1 cellular context compared by ENCODE assay signal in genomic region chrX:77899081-77899828, GRCh38.
TF ChIP-seq lines count a peak whose summit lies in the region.

TSS of gene COX7B (plus strand) at chrX:77899468. CDS start at chrX:77899554, 86 bp downstream.

TF ChIP-seq in K562, 482 proteins besides CTCF, POLR2A, EP300 and RAD21 (continued from another document and continues in another):
- TF ChIP-seq HINFP (tag; conservative IDR thresholded peaks at IDR 0.05; ENCODE audit: low read depth) (no peak), EP400 (IDR thresholded peaks at IDR 0.05) (peak; percentile 77), U2AF2 (optimal IDR thresholded peaks at IDR 0.05; ENCODE audit: low read depth, low read length) (no peak), RBM14 (IDR thresholded peaks at IDR 0.05; ENCODE audit: borderline replicate concordance, insufficient read depth, low read depth, low read length) (no peak), ZNF398 (CRISPR knock-in tag; IDR thresholded peaks at IDR 0.05) (no peak), ZNF407 (IDR thresholded peaks at IDR 0.05; ENCODE audit: low read depth) (peak; percentile 67), TAL1 (IDR thresholded peaks at IDR 0.05) (no peak), ZMIZ1 (IDR thresholded peaks at IDR 0.05; ENCODE audit: low read depth in 2 of 2, low read length in 2 of 2) (no peak), CREBBP (IDR thresholded peaks at IDR 0.05; ENCODE audit: low read depth, low read length) (no peak), ZZZ3 (IDR thresholded peaks at IDR 0.05) (no peak), EGR1 (conservative IDR thresholded peaks at IDR 0.05) (no peak), ADNP (tag; IDR thresholded peaks at IDR 0.05) (no peak), GTF2A2 (tag; IDR thresholded peaks at IDR 0.05) (no peak), TEAD1 (CRISPR knock-in tag; IDR thresholded peaks at IDR 0.05) (no peak), CEBPZ (IDR thresholded peaks at IDR 0.05; ENCODE audit: borderline replicate concordance, low read depth, low read length) (no peak), E2F6 (IDR thresholded peaks at IDR 0.05; ENCODE audit: borderline replicate concordance in 1 of 2, extremely low read depth in 1 of 2, insufficient read depth in 1 of 2, insufficient read length in 1 of 2, low read depth in 1 of 2, low read length in 1 of 2, poor library complexity in 1 of 2, severe bottlenecking in 1 of 2) (no peak), PHB2 (IDR thresholded peaks at IDR 0.05; ENCODE audit: low read depth) (no peak), MAX (CRISPR knock-in tag; IDR thresholded peaks at IDR 0.05) (no peak), ZNF121 (CRISPR knock-in tag; conservative IDR thresholded peaks at IDR 0.05) (no peak), ZNF280B (CRISPR knock-in tag; IDR thresholded peaks at IDR 0.05) (no peak), KLF16 (IDR thresholded peaks at IDR 0.05) (no peak), NONO (IDR thresholded peaks at IDR 0.05; ENCODE audit: low read depth in 2 of 2, low read length in 1 of 2) (no peak), ZFPM2 (CRISPR knock-in tag; IDR thresholded peaks at IDR 0.05) (no peak), ZNF232 (CRISPR knock-in tag; IDR thresholded peaks at IDR 0.05) (no peak), POLR2AphosphoS2 (IDR thresholded peaks at IDR 0.05; ENCODE audit: low read length) (no peak), SAFB2 (IDR thresholded peaks at IDR 0.05; ENCODE audit: borderline replicate concordance, low read depth, low read length, severe bottlenecking) (no peak), ZNF655 (CRISPR knock-in tag; IDR thresholded peaks at IDR 0.05) (no peak)
